In genomic region chr13:94218537-94218936, GRCh38 we compare ENCODE assay signal across 18 cellular contexts.
"Had no signal": no experiment of that assay in that cellular context is flagged by ENCODE, and none has a peak within 500 bp of the region (broad histone marks: within the 10 kb centered on the region; RNA-seq: fewer than 3 reads in every experiment).

No MANE protein-coding gene starts in this region.

- ATAC-seq: esophagus mucosa; heart left ventricle; stimulated activated naive B cell treated with anti-CD40 and anti-IgM and Interleukin-4, amounts not matched to agents 10 μg/mL and 1 μg/mL and 100 μg/mL, for 72 hours; stimulated activated naive CD8-positive, alpha-beta T cell treated with anti-CD3 and anti-CD28 coated beads, Interleukin-15, amount 100 ng/mL, for 72 hours; upper lobe of right lung had no signal

- H3K27me3 ChIP-seq: heart left ventricle, sigmoid colon, testis, tibial nerve, upper lobe of right lung, vagina had no signal

- H3K4me1 ChIP-seq: heart left ventricle, sigmoid colon, testis, tibial nerve, upper lobe of right lung, vagina had no signal

- DNase-seq: cortex of kidney; effector memory CD4-positive, alpha-beta T cell; heart left ventricle; hippocampal formation; kidney glomerular epithelial cell; mesendoderm; naive B cell; sigmoid colon; stimulated activated CD4-positive, alpha-beta T cell treated with anti-CD3 and anti-CD28 coated beads, Interleukin-2, amount 100 ng/mL, for 24 hours; stimulated activated CD4-positive, alpha-beta T cell treated with anti-CD3 and anti-CD28 coated beads, Interleukin-4, amount 100 ng/mL, for 4 hours; stimulated activated naive B cell treated with anti-CD40 and anti-IgM and Interleukin-4, amounts not matched to agents 10 μg/mL and 1 μg/mL and 100 μg/mL, for 72 hours; stimulated activated naive CD8-positive, alpha-beta T cell treated with anti-CD3 and anti-CD28 coated beads, Interleukin-15, amount 100 ng/mL, for 72 hours; testis; upper lobe of right lung had no signal

- H3K9me3 ChIP-seq: heart left ventricle, sigmoid colon, testis, tibial nerve, upper lobe of right lung, vagina had no signal

- H3K27ac ChIP-seq: heart left ventricle, sigmoid colon, skin epidermis, testis, tibial nerve, upper lobe of right lung, vagina had no signal

- H3K36me3 ChIP-seq: heart left ventricle, sigmoid colon, tibial nerve, upper lobe of right lung, vagina had no signal

- H3K4me3 ChIP-seq: heart left ventricle, sigmoid colon, skin epidermis, testis, tibial nerve, upper lobe of right lung, vagina had no signal
